11 cellular contexts compared by ENCODE assay signal in genomic region chr16:85206472-85207356, GRCh38.
DNase-seq lines count a peak whose midpoint lies in the region; ATAC-seq lines count a peak whose summit lies in the region.
"Had no signal": no experiment of that assay in that cellular context is flagged by ENCODE, and none has a peak within 500 bp of the region (broad histone marks: within the 10 kb centered on the region; RNA-seq: fewer than 3 reads in every experiment).

No MANE protein-coding gene starts in this region.

- DNase-seq in G401 (ENCODE audit: low spot score) (peak; percentile 83), adipocyte (ENCODE audit: low read depth) (no peak), left cardiac atrium (peak; percentile 77), pons (ENCODE audit: low spot score) (peak; percentile 45)
- DNase-seq: activated naive CD4-positive, alpha-beta T cell treated with anti-CD3 and anti-CD28 coated beads, Interleukin-2, amount 10 ng/mL, durations not matched to agents 7 days and 5 days; foreskin keratinocyte had no signal

- H3K27me3 ChIP-seq in adipocyte (replicated peaks; ENCODE audit: control insufficient read depth, insufficient read depth, low read length): no peaks in the 10 kb centered on the region
- H3K27me3 ChIP-seq: foreskin keratinocyte had no signal

- peak overlapping the region; percentile 41 for H3K9ac ChIP-seq in adipocyte (ENCODE audit: low read length)
- H3K9ac ChIP-seq: parathyroid adenoma had no signal

- H3K9me3 ChIP-seq in adipocyte (ENCODE audit: control insufficient read depth, low read length): no peaks in the 10 kb centered on the region

- H3K4me1 ChIP-seq in adipocyte (ENCODE audit: control insufficient read depth, insufficient read depth, low read length): peaks cover 69% of the 10 kb centered on the region

- in situ Hi-C loops in G401 (cut with HindIII; ENCODE audit: low sequenced_read_pairs): no loop called here

- H3K36me3 ChIP-seq in adipocyte (ENCODE audit: control insufficient read depth, insufficient read depth, low read length, severe bottlenecking): no peaks in the 10 kb centered on the region

- ATAC-seq in left cardiac atrium: peak; percentile 56 to 74
- ATAC-seq in GM19455 (IDR thresholded peaks at IDR 0.05; ENCODE audit: unreplicated experiment): no peak
- no peak for ATAC-seq in GM21786 (IDR thresholded peaks at IDR 0.05; ENCODE audit: unreplicated experiment)
- no peak for ATAC-seq in HG03139 (IDR thresholded peaks at IDR 0.05; ENCODE audit: unreplicated experiment)
- ATAC-seq in GM21515 (IDR thresholded peaks at IDR 0.05; ENCODE audit: unreplicated experiment): no peak
- ATAC-seq: foreskin keratinocyte had no signal

- intact Hi-C loops in left cardiac atrium (cut with DNase I): no loop called here

- H3K4me3 ChIP-seq in adipocyte (ENCODE audit: low read length): no peak overlapping the region

Comparison
In these comparisons a context has a peak if more than half of its experiments do, and no peak if none do; other contexts are left out.
1. ATAC-seq: peak in left cardiac atrium (2 of 2); none in GM19455 (single experiment), GM21786 (single experiment), HG03139 (single experiment) and GM21515 (single experiment).